35 cellular contexts compared by ENCODE assay signal in genomic region chr4:169027663-169028062, GRCh38. TPM values are rescaled to one million over a fixed set of nuclear protein-coding genes. Genes with fewer than 3 reads are reported as not detected.
DNase-seq lines count a peak whose midpoint lies in the region; ATAC-seq, FAIRE-seq and TF ChIP-seq lines count a peak whose summit lies in the region.
"Had no signal": no experiment of that assay in that cellular context is flagged by ENCODE, and none has a peak within 500 bp of the region (broad histone marks: within the 10 kb centered on the region; RNA-seq: fewer than 3 reads in every experiment).

No MANE protein-coding gene starts in this region.

- H3K4ac ChIP-seq in H1 (replicated peaks; ENCODE audit: insufficient read length, low read depth, low read length) = no peak overlapping the region

- H3K27ac ChIP-seq in SK-N-SH (ENCODE audit: low read depth in 2 of 2, low read length in 1 of 2) = no peak overlapping the region
- no peak overlapping the region for H3K27ac ChIP-seq in H1 (ENCODE audit: low read depth, low read length)
- no peak overlapping the region for H3K27ac ChIP-seq in keratinocyte (ENCODE audit: control insufficient read depth, insufficient read depth, low read length)
- H3K27ac ChIP-seq: 22Rv1; A549; BLaER1; BLaER1 treated with 17β-estradiol and CSF1 and Interleukin-3, amounts not matched to agents 10 nM and 100 nM; C4-2B had no signal

- H3K9ac ChIP-seq in SK-N-SH (no peak overlapping the region), H1 (replicated peaks in 1 of 4; ENCODE audit: extremely low read depth in 1 of 4, low read depth in 3 of 4, low read length in 3 of 4) (no peak overlapping the region), keratinocyte (ENCODE audit: control insufficient read depth, extremely low read depth, insufficient read depth, low read length) (no peak overlapping the region)
- H3K9ac ChIP-seq: BLaER1; BLaER1 treated with 17β-estradiol and CSF1 and Interleukin-3, amounts not matched to agents 10 nM and 100 nM had no signal

- no peak for ATAC-seq in SK-N-SH treated with all-trans-retinoic acid at 6 μM for 48 hours
- ATAC-seq in stimulated activated memory B cell treated with anti-CD40 and anti-IgM and Interleukin-4, amounts not matched to agents 10 μg/mL and 1 μg/mL and 100 μg/mL, for 72 hours = no peak
- ATAC-seq: A549; CD8-positive, alpha-beta T cell had no signal

- no peak overlapping the region for H2BK5ac ChIP-seq in H1 (ENCODE audit: low read depth, low read length)

- H3K9me1 ChIP-seq in keratinocyte (ENCODE audit: control insufficient read depth, extremely low read depth, insufficient read depth, low read length) = no peaks in the 10 kb centered on the region

- TF ChIP-seq RAD21 in SK-N-SH (IDR thresholded peaks at IDR 0.05; ENCODE audit: low read length) = no peak
- no peak for TF ChIP-seq RAD21 in H1 (IDR thresholded peaks at IDR 0.05 in 1 of 2, conservative IDR thresholded peaks at IDR 0.05 in 1 of 2; ENCODE audit: low read depth in 2 of 2, low read length in 2 of 2)

- FAIRE-seq in H1 (lab: Jason Lieb, UNC) (peak; percentile 19), keratinocyte (lab: Jason Lieb, UNC) (peak; percentile 26)
- FAIRE-seq: A204.1, A549, D721Med had no signal

- peaks cover 11% of the 10 kb centered on the region for H3K27me3 Mint-ChIP-seq in stimulated activated memory B cell treated with anti-CD40 and anti-IgM and Interleukin-4, amounts not matched to agents 10 μg/mL and 1 μg/mL and 100 μg/mL, for 72 hours

- no peaks in the 10 kb centered on the region for H3K36me3 ChIP-seq in SK-N-SH (replicated peaks in 1 of 2; ENCODE audit: control insufficient read depth in 1 of 2, insufficient read depth in 2 of 2, low read length in 1 of 2)
- H3K36me3 ChIP-seq in H1 (ENCODE audit: control insufficient read depth in 2 of 4, insufficient read depth in 4 of 4, low read length in 3 of 4) = no peaks in the 10 kb centered on the region
- H3K36me3 ChIP-seq in keratinocyte (ENCODE audit: control insufficient read depth in 2 of 2, extremely low read depth in 1 of 2, insufficient read depth in 2 of 2, low read length in 2 of 2) = no peaks in the 10 kb centered on the region
- H3K36me3 ChIP-seq: BE2C; BLaER1; BLaER1 treated with 17β-estradiol and CSF1 and Interleukin-3, amounts not matched to agents 10 nM and 100 nM had no signal

- no peak overlapping the region for H4K91ac ChIP-seq in H1 (replicated peaks; ENCODE audit: insufficient read length, low read length)

- CTCF ChIA-PET in SK-N-SH (lab: Yijun Ruan, JAX) = interaction anchor here (3.8 kb wide), 1 partner anchor 458 kb away, joined by 26 read pairs; no protein-coding TSS in a partner anchor
- CTCF ChIA-PET in H1 (lab: Charles Lee; ENCODE audit: partially characterized antibody) = interaction anchor here (0.9 to 1.1 kb wide), 4 partner anchors 11 to 466 kb away, joined by 3 to 4 read pairs (median 4); no protein-coding TSS in a partner anchor

- no peak overlapping the region for H4K8ac ChIP-seq in H1 (ENCODE audit: extremely low read depth, insufficient read depth, low read length)

- H3K36me3 Mint-ChIP-seq in stimulated activated memory B cell treated with anti-CD40 and anti-IgM and Interleukin-4, amounts not matched to agents 10 μg/mL and 1 μg/mL and 100 μg/mL, for 72 hours = no peaks in the 10 kb centered on the region
- H3K36me3 Mint-ChIP-seq: CD14-positive monocyte; CD4-positive, alpha-beta memory T cell; CD4-positive, CD25-positive, alpha-beta regulatory T cell; CD8-positive, alpha-beta memory T cell; CD8-positive, alpha-beta T cell had no signal

- no peaks in the 10 kb centered on the region for H3K9me3 Mint-ChIP-seq in stimulated activated memory B cell treated with anti-CD40 and anti-IgM and Interleukin-4, amounts not matched to agents 10 μg/mL and 1 μg/mL and 100 μg/mL, for 72 hours
- H3K9me3 Mint-ChIP-seq: CD4-positive, alpha-beta memory T cell; CD4-positive, alpha-beta T cell; CD4-positive, CD25-positive, alpha-beta regulatory T cell; CD8-positive, alpha-beta memory T cell; CD8-positive, alpha-beta T cell had no signal

- no peaks in the 10 kb centered on the region; a peak in 2 of 4 replicates for H3K4me1 ChIP-seq in SK-N-SH (ENCODE audit: control insufficient read depth in 1 of 2, insufficient read depth in 2 of 2, low read depth in 1 of 2, low read length in 1 of 2)
- no peaks in the 10 kb centered on the region; a peak in 1 of 7 replicates for H3K4me1 ChIP-seq in H1 (replicated peaks in 1 of 4; ENCODE audit: control insufficient read depth in 3 of 4, insufficient read depth in 4 of 4, low read length in 3 of 4)
- H3K4me1 ChIP-seq in keratinocyte (ENCODE audit: control insufficient read depth, extremely low read depth, insufficient read depth, low read length) = peaks cover 18% of the 10 kb centered on the region
- H3K4me1 ChIP-seq: BLaER1 had no signal

- H4K5ac ChIP-seq in H1 (ENCODE audit: insufficient read length, low read depth, low read length) = no peak overlapping the region

- H3K56ac ChIP-seq in H1 (replicated peaks; ENCODE audit: insufficient read length, low read depth, low read length) = no peak overlapping the region

- POLR2A ChIA-PET in SK-N-SH (lab: Yijun Ruan, JAX) (interaction anchor here (0.9 kb wide), 1 partner anchor 18 kb away, joined by 4 read pairs; the partner anchor contains the start of gene CBR4), H1 (lab: Charles Lee; ENCODE audit: partially characterized antibody) (no interaction called here)

- no peak overlapping the region for H2BK120ac ChIP-seq in H1 (replicated peaks; ENCODE audit: low read depth, low read length)

- H3K9me3 ChIP-seq in SK-N-SH (no peaks in the 10 kb centered on the region), H1 (ENCODE audit: insufficient read depth in 2 of 2, low read depth in 1 of 2, low read length in 1 of 2) (0 out of 4 replicates have a peak, but pooled peaks cover 0 to 2% of the 10 kb centered on the region in 2 experiments), keratinocyte (ENCODE audit: control insufficient read depth, low read depth, low read length) (no peaks in the 10 kb centered on the region)
- H3K9me3 ChIP-seq: A549; BE2C; BLaER1; BLaER1 treated with 17β-estradiol and CSF1 and Interleukin-3, amounts not matched to agents 10 nM and 100 nM; Caco-2 had no signal

- no peak overlapping the region for H3K4me3 Mint-ChIP-seq in stimulated activated memory B cell treated with anti-CD40 and anti-IgM and Interleukin-4, amounts not matched to agents 10 μg/mL and 1 μg/mL and 100 μg/mL, for 72 hours
- H3K4me3 Mint-ChIP-seq: B cell; CD14-positive monocyte; CD4-positive, alpha-beta memory T cell; CD4-positive, alpha-beta T cell; CD4-positive, CD25-positive, alpha-beta regulatory T cell; CD8-positive, alpha-beta memory T cell; CD8-positive, alpha-beta T cell had no signal

- no peak overlapping the region for H3K27ac Mint-ChIP-seq in stimulated activated memory B cell treated with anti-CD40 and anti-IgM and Interleukin-4, amounts not matched to agents 10 μg/mL and 1 μg/mL and 100 μg/mL, for 72 hours
- H3K27ac Mint-ChIP-seq: B cell; CD14-positive monocyte; CD4-positive, alpha-beta memory T cell; CD4-positive, alpha-beta T cell; CD4-positive, CD25-positive, alpha-beta regulatory T cell; CD8-positive, alpha-beta memory T cell; CD8-positive, alpha-beta T cell had no signal

- H3K79me2 ChIP-seq in SK-N-SH (ENCODE audit: insufficient read depth) = no peaks in the 10 kb centered on the region
- H3K79me2 ChIP-seq in H1 (ENCODE audit: control insufficient read depth in 1 of 2, insufficient read depth in 2 of 2, low read length in 2 of 2) = no peaks in the 10 kb centered on the region
- H3K79me2 ChIP-seq in keratinocyte (ENCODE audit: control insufficient read depth, insufficient read depth, low read length) = no peaks in the 10 kb centered on the region

- DNase-seq in SK-N-SH = no peak
- no peak for DNase-seq in H1 (ENCODE audit: low read depth in 1 of 2, low spot score in 2 of 2)
- no peak for DNase-seq in keratinocyte (ENCODE audit: low read depth, low spot score)
- DNase-seq in epidermal melanocyte (ENCODE audit: insufficient read length, low spot score) = no peak
- DNase-seq: 8988T; ACHN; AML-193; BE2C; C1 segment of cervical spinal cord; Caco-2; Calu3; CD4-positive, alpha-beta memory T cell; CD4-positive, alpha-beta T cell; CD4-positive, CD25-positive, alpha-beta regulatory T cell; CD8-positive, alpha-beta memory T cell; CD8-positive, alpha-beta T cell; COR-L47; DMS 273 treated with DMSO at 0.1 percent for 48 hours; DMS153; DMS53; DMS79; DMS79 treated with DMSO at 0.1 percent for 48 hours; DND-41; EL had no signal

- no peaks in the 10 kb centered on the region; the same call in 1 of the 2 replicates for H3K23me2 ChIP-seq in H1 (ENCODE audit: low read depth, low read length)

- H3K4me3 ChIP-seq in SK-N-SH (ENCODE audit: low read depth in 2 of 2, low read length in 1 of 2) = no peak overlapping the region
- H3K4me3 ChIP-seq in H1 (ENCODE audit: extremely low read depth in 1 of 4, insufficient read depth in 2 of 4, low read depth in 3 of 4, low read length in 4 of 4) = no peak overlapping the region
- H3K4me3 ChIP-seq in keratinocyte (ENCODE audit: control insufficient read depth in 2 of 3, extremely low read depth in 1 of 3, insufficient read depth in 2 of 3, low read depth in 1 of 3, low read length in 3 of 3) = no peak overlapping the region
- H3K4me3 ChIP-seq: A549; BLaER1; BLaER1 treated with 17β-estradiol and CSF1 and Interleukin-3, amounts not matched to agents 10 nM and 100 nM had no signal

- no peak overlapping the region for H3K4me2 ChIP-seq in SK-N-SH
- no peak overlapping the region for H3K4me2 ChIP-seq in H1 (ENCODE audit: insufficient read depth in 1 of 2, low read depth in 2 of 2, low read length in 2 of 2)
- no peak overlapping the region for H3K4me2 ChIP-seq in keratinocyte (ENCODE audit: control insufficient read depth, extremely low read depth, insufficient read depth, low read depth, low read length)
- H3K4me2 ChIP-seq: A549; BLaER1; BLaER1 treated with 17β-estradiol and CSF1 and Interleukin-3, amounts not matched to agents 10 nM and 100 nM had no signal

- no peak overlapping the region for H2AK5ac ChIP-seq in H1 (ENCODE audit: low read depth, low read length)

- H2BK15ac ChIP-seq in H1 (ENCODE audit: low read length) = no peak overlapping the region

- H2AFZ ChIP-seq in SK-N-SH (ENCODE audit: low read depth) (no peak overlapping the region), H1 (ENCODE audit: low read length) (no peak overlapping the region), keratinocyte (ENCODE audit: control insufficient read depth, low read length) (no peak overlapping the region)

- no peak overlapping the region for H3K14ac ChIP-seq in H1 (ENCODE audit: insufficient read length)

- dilution Hi-C loops in keratinocyte (cut with MboI; ENCODE audit: extremely low pct_ligation_motif_present, low sequenced_read_pairs) = no loop called here

- H3K23ac ChIP-seq in H1 (ENCODE audit: insufficient read length) = no peak overlapping the region

- no peak overlapping the region for H2BK12ac ChIP-seq in H1 (ENCODE audit: low read depth, low read length)

- H4K20me1 ChIP-seq in SK-N-SH (ENCODE audit: insufficient read depth) (no peaks in the 10 kb centered on the region), H1 (replicated peaks in 1 of 2; ENCODE audit: control insufficient read depth in 1 of 2, insufficient read depth in 2 of 2, low read length in 2 of 2) (no peaks in the 10 kb centered on the region), keratinocyte (ENCODE audit: control insufficient read depth, extremely low read depth, insufficient read depth, low read length) (no peaks in the 10 kb centered on the region)
- H4K20me1 ChIP-seq: BLaER1; BLaER1 treated with 17β-estradiol and CSF1 and Interleukin-3, amounts not matched to agents 10 nM and 100 nM had no signal

- H3F3A ChIP-seq in SK-N-SH (replicated peaks; ENCODE audit: insufficient read depth) = peaks cover 20% of the 10 kb centered on the region

- H3K9me2 ChIP-seq in SK-N-SH = no peaks in the 10 kb centered on the region

- TF ChIP-seq EP300 in SK-N-SH (IDR thresholded peaks at IDR 0.05; ENCODE audit: borderline replicate concordance in 1 of 2, low read depth in 1 of 2, low read length in 1 of 2) (no peak), H1 (IDR thresholded peaks at IDR 0.05; ENCODE audit: borderline replicate concordance in 1 of 2, low read depth in 2 of 2, low read length in 2 of 2) (no peak)

- TF ChIP-seq POLR2A in H1 (IDR thresholded peaks at IDR 0.05; ENCODE audit: control extremely low read depth in 1 of 2, low read depth in 2 of 2, low read length in 2 of 2) = no peak

- no peaks in the 10 kb centered on the region for H3K79me1 ChIP-seq in H1 (ENCODE audit: low read depth, low read length)

- H3K27me3 ChIP-seq in SK-N-SH (ENCODE audit: insufficient read depth) (no peaks in the 10 kb centered on the region), H1 (replicated peaks in 1 of 4; ENCODE audit: control insufficient read depth in 3 of 4, extremely low read depth in 1 of 4, insufficient read depth in 3 of 4, low read length in 3 of 4) (no peaks in the 10 kb centered on the region), keratinocyte (ENCODE audit: control insufficient read depth, extremely low read depth, insufficient read depth, low read length) (no peaks in the 10 kb centered on the region)
- H3K27me3 ChIP-seq: BE2C; BLaER1; BLaER1 treated with 17β-estradiol and CSF1 and Interleukin-3, amounts not matched to agents 10 nM and 100 nM had no signal

- TF ChIP-seq CTCF in SK-N-SH (IDR thresholded peaks at IDR 0.05) (no peak), H1 (IDR thresholded peaks at IDR 0.05; ENCODE audit: control extremely low read depth in 1 of 3, insufficient read depth in 1 of 3, low read depth in 1 of 3, low read length in 3 of 3) (no peak), keratinocyte (optimal IDR thresholded peaks at IDR 0.05 in 1 of 3, IDR thresholded peaks at IDR 0.05 in 1 of 3, conservative IDR thresholded peaks at IDR 0.05 in 1 of 3; ENCODE audit: extremely low read depth in 1 of 3, insufficient read depth in 2 of 3, low read length in 3 of 3) (no peak)

- H2BK20ac ChIP-seq in H1 (ENCODE audit: low read length) = no peak overlapping the region

- no peak overlapping the region for H3K18ac ChIP-seq in H1 (ENCODE audit: extremely low read depth, low read length)

- H3K4me1 Mint-ChIP-seq in stimulated activated memory B cell treated with anti-CD40 and anti-IgM and Interleukin-4, amounts not matched to agents 10 μg/mL and 1 μg/mL and 100 μg/mL, for 72 hours = no peaks in the 10 kb centered on the region
- H3K4me1 Mint-ChIP-seq: B cell; CD14-positive monocyte; CD4-positive, alpha-beta memory T cell; CD4-positive, CD25-positive, alpha-beta regulatory T cell; CD8-positive, alpha-beta memory T cell had no signal

- WGBS in SK-N-SH (ENCODE audit: low lambda C conversion rate) = 92% methylated on average over 3 of the region's 3 CpGs
- WGBS in H1 (ENCODE audit: extremely low coverage in 1 of 2, insufficient coverage in 1 of 2, insufficient read length in 1 of 2, insufficient replicate concordance in 2 of 2, low coverage in 1 of 2, low lambda C conversion rate in 2 of 2, missing lambda C conversion rate in 1 of 2), 2 experiments = 88% methylated on average over 3 of the region's 3 CpGs; no CpG with 5 or more reads in 1 of the 2 experiments

RNA-seq across cellular contexts. Expression of gene CBR4, which starts 17.6 kb away (rescaled TPM):
- polyA plus RNA-seq in SK-N-SH (2012; rRNA removed) (2.8 and 4.1 TPM in 2 replicates), H1 (2011; rRNA removed) (7.3 and 8.6 TPM in 2 replicates), keratinocyte (5.3 to 9.1 TPM (median 6.3 TPM) in 3 replicates)
- 3.9 and 4.8 TPM in 2 replicates for polyA plus RNA-seq in SK-N-SH (2012; cell fraction: cytosol; rRNA removed)
- polyA plus RNA-seq in SK-N-SH (2012; cell fraction: nucleus; rRNA removed) = 7.5 and 12.4 TPM in 2 replicates
- total RNA-seq in H1 (2021; fragmentation: NEBNext Ultra II Directional; extraction: Animal tissue kit (Norgen Biotek cat#: 25700)) = 29.5 and 30.6 TPM in 2 replicates
- 10.4 TPM for polyA plus RNA-seq in H1 (2011; cell fraction: cytosol; rRNA removed)
- 6.0 TPM for polyA plus RNA-seq in H1 (2011; cell fraction: nucleus; rRNA removed)
- polyA plus RNA-seq in H1 (2012, experiment 1 of 2) = 12.7 to 16.0 TPM (median 15.1 TPM) in 4 replicates
- 1.9 TPM for polyA plus RNA-seq in H1 (2012, experiment 2 of 2)
- 18.1 TPM for polyA plus RNA-seq in H1 (2013, experiment 1 of 2)
- 16.8 TPM for polyA plus RNA-seq in H1 (2013, experiment 2 of 2)
- polyA minus RNA-seq in H1 (2011; rRNA and poly(A)+ RNA removed) = 10.1 and 14.5 TPM in 2 replicates
- 9.8 TPM for polyA minus RNA-seq in H1 (2011; cell fraction: cytosol; rRNA and poly(A)+ RNA removed)
- polyA minus RNA-seq in H1 (2011; cell fraction: nucleus; rRNA and poly(A)+ RNA removed) = 21.6 TPM
- 7.5 TPM for polyA plus RNA-seq in keratinocyte (2011; ENCODE audit: low read depth)
- 3.5 and 5.4 TPM in 2 replicates for polyA plus RNA-seq in keratinocyte (2011; cell fraction: cytosol; rRNA removed)
- polyA plus RNA-seq in keratinocyte (2011; cell fraction: nucleus; rRNA removed) = 10.9 and 12.9 TPM in 2 replicates
- 7.5 and 9.4 TPM in 2 replicates for polyA plus RNA-seq in keratinocyte (2012; ENCODE audit: low replicate concordance)
- polyA minus RNA-seq in keratinocyte = 3.3 to 10.6 TPM (median 4.0 TPM) in 3 replicates
- polyA minus RNA-seq in keratinocyte (2011; cell fraction: cytosol; rRNA and poly(A)+ RNA removed) = 5.2 TPM
- polyA minus RNA-seq in keratinocyte (2011; cell fraction: nucleus; rRNA and poly(A)+ RNA removed) = 8.5 and 14.3 TPM in 2 replicates
